Comparison of ENCODE assay signal across 3 cellular contexts in the genomic region with DNA sequence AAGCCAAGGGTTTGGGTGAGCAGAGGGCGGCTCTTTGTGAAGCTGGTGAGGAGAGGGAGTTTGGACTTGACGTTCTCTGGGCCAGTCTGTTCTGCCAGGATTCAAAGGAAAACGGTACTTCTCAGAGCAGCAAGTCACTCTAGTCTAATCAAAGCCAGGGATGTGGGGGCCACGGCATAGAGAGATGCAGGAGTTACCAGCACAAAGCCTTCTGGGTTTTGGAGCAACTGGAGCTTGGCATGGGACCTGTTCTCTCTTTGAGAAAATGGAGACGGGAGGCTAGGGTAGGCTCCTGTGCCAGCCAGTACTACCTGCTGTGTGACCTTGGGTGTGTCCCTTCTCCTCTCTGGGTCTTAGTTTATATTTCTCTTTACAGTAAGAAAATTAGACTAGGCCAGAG.
TF ChIP-seq lines count a peak whose summit lies in the region.

No MANE protein-coding gene starts in this region.

TF ChIP-seq in A549, 52 proteins besides CTCF, POLR2A, EP300 and RAD21:
- TF ChIP-seq RCOR1 (IDR thresholded peaks at IDR 0.05; ENCODE audit: low read depth, low read length), result no peak
- no peak for TF ChIP-seq FOSB (CRISPR knock-in tag; IDR thresholded peaks at IDR 0.05)
- TF ChIP-seq TFCP2L1 (CRISPR knock-in tag; IDR thresholded peaks at IDR 0.05), result no peak
- no peak for TF ChIP-seq MAZ (IDR thresholded peaks at IDR 0.05; ENCODE audit: borderline replicate concordance, low read depth, low read length)
- no peak for TF ChIP-seq CEBPB (IDR thresholded peaks at IDR 0.05)
- no peak for TF ChIP-seq FOXS1 (CRISPR knock-in tag; IDR thresholded peaks at IDR 0.05)
- no peak for TF ChIP-seq CBX8 (IDR thresholded peaks at IDR 0.05)
- no peak for TF ChIP-seq POLR2AphosphoS2 (conservative IDR thresholded peaks at IDR 0.05; ENCODE audit: low read length)
- TF ChIP-seq, protein P1, sequence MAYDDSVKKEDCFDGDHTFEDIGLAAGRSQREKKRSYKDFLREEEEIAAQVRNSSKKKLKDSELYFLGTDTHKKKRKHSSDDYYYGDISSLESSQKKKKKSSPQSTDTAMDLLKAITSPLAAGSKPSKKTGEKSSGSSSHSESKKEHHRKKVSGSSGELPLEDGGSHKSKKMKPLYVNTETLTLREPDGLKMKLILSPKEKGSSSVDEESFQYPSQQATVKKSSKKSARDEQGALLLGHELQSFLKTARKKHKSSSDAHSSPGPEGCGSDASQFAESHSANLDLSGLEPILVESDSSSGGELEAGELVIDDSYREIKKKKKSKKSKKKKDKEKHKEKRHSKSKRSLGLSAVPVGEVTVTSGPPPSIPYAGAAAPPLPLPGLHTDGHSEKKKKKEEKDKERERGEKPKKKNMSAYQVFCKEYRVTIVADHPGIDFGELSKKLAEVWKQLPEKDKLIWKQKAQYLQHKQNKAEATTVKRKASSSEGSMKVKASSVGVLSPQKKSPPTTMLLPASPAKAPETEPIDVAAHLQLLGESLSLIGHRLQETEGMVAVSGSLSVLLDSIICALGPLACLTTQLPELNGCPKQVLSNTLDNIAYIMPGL (CRISPR knock-in tag; IDR thresholded peaks at IDR 0.05; ENCODE audit: borderline replicate concordance), result no peak
- TF ChIP-seq RFX5 (IDR thresholded peaks at IDR 0.05), result no peak
- TF ChIP-seq EHF (CRISPR knock-in tag; IDR thresholded peaks at IDR 0.05), result no peak
- no peak for TF ChIP-seq ZC3H11A (IDR thresholded peaks at IDR 0.05)
TF ChIP-seq in A549: peak in this region for 0.

TF ChIP-seq in HCT116, 20 proteins besides CTCF, POLR2A, EP300 and RAD21:
- TF ChIP-seq EZH2phosphoT487 (IDR thresholded peaks at IDR 0.05; ENCODE audit: borderline replicate concordance) (no peak), FOSL1 (IDR thresholded peaks at IDR 0.05; ENCODE audit: low read depth) (no peak), JUND (IDR thresholded peaks at IDR 0.05) (no peak), ZFX (IDR thresholded peaks at IDR 0.05) (no peak), CBX3 (IDR thresholded peaks at IDR 0.05; ENCODE audit: low read depth) (no peak), CEBPB (IDR thresholded peaks at IDR 0.05; ENCODE audit: low read depth) (no peak), ZNF274 (IDR thresholded peaks at IDR 0.05; ENCODE audit: low read depth, low read length) (no peak), SRF (IDR thresholded peaks at IDR 0.05; ENCODE audit: low read depth) (no peak), EZH2 (IDR thresholded peaks at IDR 0.05) (no peak), SP1 (IDR thresholded peaks at IDR 0.05; ENCODE audit: low read depth) (no peak), TCF7L2 (IDR thresholded peaks at IDR 0.05; ENCODE audit: borderline replicate concordance, extremely low read depth, insufficient read depth, insufficient read length) (no peak), POLR2AphosphoS5 (IDR thresholded peaks at IDR 0.05; ENCODE audit: low read depth, low read length) (no peak)
- TF ChIP-seq, protein P2, sequence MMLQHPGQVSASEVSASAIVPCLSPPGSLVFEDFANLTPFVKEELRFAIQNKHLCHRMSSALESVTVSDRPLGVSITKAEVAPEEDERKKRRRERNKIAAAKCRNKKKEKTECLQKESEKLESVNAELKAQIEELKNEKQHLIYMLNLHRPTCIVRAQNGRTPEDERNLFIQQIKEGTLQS (IDR thresholded peaks at IDR 0.05), result no peak
- TF ChIP-seq, protein P3, sequence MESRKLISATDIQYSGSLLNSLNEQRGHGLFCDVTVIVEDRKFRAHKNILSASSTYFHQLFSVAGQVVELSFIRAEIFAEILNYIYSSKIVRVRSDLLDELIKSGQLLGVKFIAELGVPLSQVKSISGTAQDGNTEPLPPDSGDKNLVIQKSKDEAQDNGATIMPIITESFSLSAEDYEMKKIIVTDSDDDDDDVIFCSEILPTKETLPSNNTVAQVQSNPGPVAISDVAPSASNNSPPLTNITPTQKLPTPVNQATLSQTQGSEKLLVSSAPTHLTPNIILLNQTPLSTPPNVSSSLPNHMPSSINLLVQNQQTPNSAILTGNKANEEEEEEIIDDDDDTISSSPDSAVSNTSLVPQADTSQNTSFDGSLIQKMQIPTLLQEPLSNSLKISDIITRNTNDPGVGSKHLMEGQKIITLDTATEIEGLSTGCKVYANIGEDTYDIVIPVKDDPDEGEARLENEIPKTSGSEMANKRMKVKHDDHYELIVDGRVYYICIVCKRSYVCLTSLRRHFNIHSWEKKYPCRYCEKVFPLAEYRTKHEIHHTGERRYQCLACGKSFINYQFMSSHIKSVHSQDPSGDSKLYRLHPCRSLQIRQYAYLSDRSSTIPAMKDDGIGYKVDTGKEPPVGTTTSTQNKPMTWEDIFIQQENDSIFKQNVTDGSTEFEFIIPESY (IDR thresholded peaks at IDR 0.05; ENCODE audit: extremely low read depth, insufficient replicate concordance, low read length), result no peak

TF ChIP-seq in GM12878, 131 proteins besides CTCF, POLR2A, EP300 and RAD21:
- 0 out of 2 replicates have a peak, but pooled peaks have one; percentile 93 for TF ChIP-seq WRNIP1 (IDR thresholded peaks at IDR 0.05; ENCODE audit: borderline replicate concordance, low read depth, low read length)
- TF ChIP-seq, protein P4, sequence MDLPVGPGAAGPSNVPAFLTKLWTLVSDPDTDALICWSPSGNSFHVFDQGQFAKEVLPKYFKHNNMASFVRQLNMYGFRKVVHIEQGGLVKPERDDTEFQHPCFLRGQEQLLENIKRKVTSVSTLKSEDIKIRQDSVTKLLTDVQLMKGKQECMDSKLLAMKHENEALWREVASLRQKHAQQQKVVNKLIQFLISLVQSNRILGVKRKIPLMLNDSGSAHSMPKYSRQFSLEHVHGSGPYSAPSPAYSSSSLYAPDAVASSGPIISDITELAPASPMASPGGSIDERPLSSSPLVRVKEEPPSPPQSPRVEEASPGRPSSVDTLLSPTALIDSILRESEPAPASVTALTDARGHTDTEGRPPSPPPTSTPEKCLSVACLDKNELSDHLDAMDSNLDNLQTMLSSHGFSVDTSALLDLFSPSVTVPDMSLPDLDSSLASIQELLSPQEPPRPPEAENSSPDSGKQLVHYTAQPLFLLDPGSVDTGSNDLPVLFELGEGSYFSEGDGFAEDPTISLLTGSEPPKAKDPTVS (IDR thresholded peaks at IDR 0.05; ENCODE audit: low read depth, low read length), result no peak
TF ChIP-seq in GM12878: peak in this region for 1.
